ENCODE assay signal across 21 cellular contexts in genomic region chr3:155022896-155023295, GRCh38. TPM values are rescaled to one million over a fixed set of nuclear protein-coding genes. Genes with fewer than 3 reads are reported as not detected.
"Had no signal": no experiment of that assay in that cellular context is flagged by ENCODE, and none has a peak within 500 bp of the region (broad histone marks: within the 10 kb centered on the region; RNA-seq: fewer than 3 reads in every experiment).

No MANE protein-coding gene starts in this region.

- H3K27ac ChIP-seq: dorsolateral prefrontal cortex, gastrocnemius medialis, parathyroid adenoma, testis, tibial artery, upper lobe of left lung had no signal

- FAIRE-seq: colon, keratinocyte, urothelium cell line had no signal

- H3K9me3 ChIP-seq: gastrocnemius medialis, neutrophil, testis, tibial artery, upper lobe of left lung had no signal

- DNase-seq: dorsolateral prefrontal cortex; effector CD4-positive, alpha-beta T cell; gastrocnemius medialis; head of caudate nucleus; naive thymus-derived CD8-positive, alpha-beta T cell; nephron progenitor cell; stimulated activated CD4-positive, alpha-beta T cell treated with anti-CD3 and anti-CD28 coated beads, Interleukin-2, amount 100 ng/mL, for 24 hours; stimulated activated CD4-positive, alpha-beta T cell treated with anti-CD3 and anti-CD28 coated beads, Interleukin-4, amount 100 ng/mL, for 24 hours; stimulated activated naive CD8-positive, alpha-beta T cell treated with anti-CD3 and anti-CD28 coated beads, Interleukin-15, Interleukin-2, amounts not matched to agents 100 U/mL and 50 U/mL, for 24 hours; substantia nigra; testis; tibial artery; upper lobe of left lung had no signal

- H3K36me3 ChIP-seq: gastrocnemius medialis, neutrophil, tibial artery, upper lobe of left lung had no signal

- H3K79me2 ChIP-seq: parathyroid adenoma had no signal

- H3K27me3 ChIP-seq: gastrocnemius medialis, neutrophil, testis, tibial artery, upper lobe of left lung had no signal

- H3K9ac ChIP-seq: parathyroid adenoma had no signal

- H3K4me3 ChIP-seq: dorsolateral prefrontal cortex, gastrocnemius medialis, lung, testis, tibial artery, upper lobe of left lung had no signal

- H2AFZ ChIP-seq: parathyroid adenoma had no signal

- ATAC-seq: gastrocnemius medialis; naive thymus-derived CD8-positive, alpha-beta T cell; sciatic nerve; stimulated activated memory B cell treated with anti-CD40 and anti-IgM and Interleukin-4, amounts not matched to agents 10 μg/mL and 1 μg/mL and 100 μg/mL, for 72 hours; stimulated activated naive CD8-positive, alpha-beta T cell treated with anti-CD3 and anti-CD28 coated beads, Interleukin-15, Interleukin-2, amounts not matched to agents 100 U/mL and 50 U/mL, for 24 hours had no signal

- H3K4me1 ChIP-seq: gastrocnemius medialis, testis, tibial artery had no signal

RNA-seq across cellular contexts. Expression of gene MME, which starts 57.2 kb away (rescaled TPM):
- polyA plus RNA-seq: naive thymus-derived CD8-positive, alpha-beta T cell had no signal
